In the genomic region with DNA sequence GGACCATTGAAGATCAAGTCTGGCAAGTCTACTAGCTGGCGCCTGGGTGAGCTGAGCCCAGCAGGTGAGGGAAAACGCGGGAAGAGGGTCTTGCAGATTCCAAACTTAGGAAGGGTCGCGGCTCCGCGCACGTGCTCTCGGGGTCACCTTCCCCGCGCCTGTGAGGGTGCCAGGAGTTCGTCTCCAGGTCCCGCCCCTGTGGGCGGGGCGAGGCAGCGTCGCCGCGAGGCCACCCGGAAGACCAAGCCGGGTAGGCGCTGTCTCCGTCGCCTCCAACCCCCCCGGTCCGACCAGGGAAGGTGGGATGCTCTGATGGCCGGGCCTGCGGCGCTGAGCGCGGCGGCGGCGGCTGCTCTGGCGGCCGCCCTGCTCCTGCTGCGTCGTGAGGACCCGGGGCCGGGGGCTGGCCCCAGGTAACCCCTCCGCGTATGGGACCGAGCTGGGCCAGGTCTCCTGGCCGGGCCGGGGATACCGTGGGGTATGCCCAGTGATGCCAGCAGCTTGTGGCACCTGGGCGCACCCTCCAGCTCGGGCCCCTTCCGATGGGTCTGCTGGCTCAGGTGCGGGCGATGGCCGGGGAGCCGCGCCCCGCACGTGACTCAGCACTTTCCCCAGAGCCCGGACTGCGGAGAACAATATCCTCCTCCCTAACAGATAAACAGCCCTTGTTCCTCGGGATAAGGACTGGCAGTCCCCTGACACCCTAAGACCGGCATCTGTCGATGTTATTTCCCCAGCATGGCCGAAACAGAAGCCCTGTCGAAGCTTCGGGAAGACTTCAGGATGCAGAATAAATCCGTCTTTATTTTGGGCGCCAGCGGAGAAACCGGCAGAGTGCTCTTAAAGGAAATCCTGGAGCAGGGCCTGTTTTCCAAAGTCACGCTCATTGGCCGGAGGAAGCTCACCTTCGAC, we compare ENCODE assay signal across 8 cellular contexts. TPM values are rescaled to one million over a fixed set of nuclear protein-coding genes. Genes with fewer than 3 reads are reported as not detected.
DNase-seq lines count a peak whose midpoint lies in the region; ATAC-seq, FAIRE-seq and TF ChIP-seq lines count a peak whose summit lies in the region.

A gene (plus strand): TSS at position 215 of the 912 bp plus-strand sequence. CDS start 524 bp downstream, at position 739.

- FAIRE-seq in GM19239 (lab: Jason Lieb, UNC), result peak; percentile 79

- H3K27me3 ChIP-seq in BE2C, result no peaks in the 10 kb centered on the region
- H3K27me3 ChIP-seq in osteoblast (ENCODE audit: insufficient read depth, low read length), result no peaks in the 10 kb centered on the region
- H3K27me3 ChIP-seq in thoracic aorta (replicated peaks; ENCODE audit: insufficient read depth), result no peaks in the 10 kb centered on the region

- no peaks in the 10 kb centered on the region for H4K20me1 ChIP-seq in osteoblast (ENCODE audit: insufficient read depth, low read length)

- H3K27me3 Mint-ChIP-seq in glutamatergic neuron (ENCODE audit: unreplicated experiment), result peaks cover 6% of the 10 kb centered on the region

- ATAC-seq in HG03439 (IDR thresholded peaks at IDR 0.05; ENCODE audit: unreplicated experiment) (peak; percentile 81), thoracic aorta (ENCODE audit: insufficient number of reproducible peaks, low FRiP score, low read depth) (peak; percentile 37)

- TF ChIP-seq CTCF in BE2C (IDR thresholded peaks at IDR 0.05; ENCODE audit: low read depth, low read length) (no peak), glutamatergic neuron (IDR thresholded peaks at IDR 0.05; ENCODE audit: partially characterized antibody, unreplicated experiment) (no peak), osteoblast (IDR thresholded peaks at IDR 0.05; ENCODE audit: extremely low read depth, low read depth, low read length) (no peak), thoracic aorta (IDR thresholded peaks at IDR 0.05) (no peak)

- H3K36me3 ChIP-seq in BE2C (no peaks in the 10 kb centered on the region), osteoblast (ENCODE audit: insufficient read depth, low read length) (no peaks in the 10 kb centered on the region), thoracic aorta (no peaks in the 10 kb centered on the region)

- peaks cover 11% of the 10 kb centered on the region for H3K4me1 Mint-ChIP-seq in glutamatergic neuron (ENCODE audit: low read depth, unreplicated experiment)

- peak within 1 kb of the TSS; percentile 91 for H3K4me2 ChIP-seq in osteoblast (ENCODE audit: insufficient read depth, low read length)

- H3K36me3 Mint-ChIP-seq in glutamatergic neuron (ENCODE audit: unreplicated experiment), result no peaks in the 10 kb centered on the region

- H3K27ac Mint-ChIP-seq in glutamatergic neuron (ENCODE audit: unreplicated experiment), result peak within 1 kb of the TSS; percentile 69

- H3K27ac ChIP-seq in osteoblast (ENCODE audit: low read depth, low read length), result peak within 1 kb of the TSS; percentile 62
- peak within 1 kb of the TSS; percentile 85 to 86 for H3K27ac ChIP-seq in thoracic aorta

- H3K9me3 ChIP-seq in BE2C (no peaks in the 10 kb centered on the region), osteoblast (ENCODE audit: low read depth, low read length) (no peaks in the 10 kb centered on the region), thoracic aorta (no peaks in the 10 kb centered on the region)

- peak; percentile 45 for DNase-seq in BE2C
- DNase-seq in GM19239 (ENCODE audit: insufficient read length, low spot score), result peak; percentile 72
- DNase-seq in RKO (ENCODE audit: low spot score), result peak; percentile 64
- DNase-seq in activated naive CD4-positive, alpha-beta T cell treated with anti-CD3 and anti-CD28 coated beads, Interleukin-2, amount 50 U/mL, for 16 hours, result peak; percentile 79
- DNase-seq in glutamatergic neuron, result peak; percentile 54
- DNase-seq in osteoblast (ENCODE audit: insufficient read length, low spot score, missing footprints), result peak; percentile 77
- no peak for DNase-seq in thoracic aorta (ENCODE audit: low spot score)

- H3K4me1 ChIP-seq in BE2C (peaks cover 10% of the 10 kb centered on the region), osteoblast (ENCODE audit: insufficient read depth, low read length) (peaks cover 28% of the 10 kb centered on the region), thoracic aorta (ENCODE audit: control insufficient read depth in 1 of 2, low read depth in 2 of 2) (peaks cover 14 to 45% of the 10 kb centered on the region in 2 donors)

- peak within 1 kb of the TSS; percentile 83 for H3K4me3 Mint-ChIP-seq in glutamatergic neuron (ENCODE audit: unreplicated experiment)

- H3K79me2 ChIP-seq in osteoblast (ENCODE audit: insufficient read depth, low read length), result peaks cover 14% of the 10 kb centered on the region

- H3K9me3 Mint-ChIP-seq in glutamatergic neuron (ENCODE audit: unreplicated experiment), result no peaks in the 10 kb centered on the region

- peak within 1 kb of the TSS; percentile 91 for H2AFZ ChIP-seq in osteoblast (ENCODE audit: low read length)

- H3K4me3 ChIP-seq in BE2C (ENCODE audit: low read depth, low read length) (peak within 1 kb of the TSS; percentile 56), osteoblast (ENCODE audit: insufficient read depth, low read length) (peak within 1 kb of the TSS; percentile 84), thoracic aorta (peak within 1 kb of the TSS; percentile 84)

RNA-seq across cellular contexts. Expression of the gene that starts here (rescaled TPM):
- polyA plus RNA-seq in BE2C (2012; ENCODE audit: insufficient read depth, insufficient read length, low read depth), result 14.5 TPM
- total RNA-seq in glutamatergic neuron (ENCODE audit: unreplicated experiment), result 6.2 TPM
- 24.2 and 46.3 TPM in 2 replicates for total RNA-seq in osteoblast
- 10 to 100 TPM; 29.0 to 29.9 TPM for total RNA-seq in thoracic aorta
